Comparison of ENCODE assay signal across 19 cellular contexts in genomic region chr7:26789481-26790175, GRCh38.
DNase-seq lines count a peak whose midpoint lies in the region; ATAC-seq and TF ChIP-seq lines count a peak whose summit lies in the region.
"Had no signal": no experiment of that assay in that cellular context is flagged by ENCODE, and none has a peak within 500 bp of the region (broad histone marks: within the 10 kb centered on the region; RNA-seq: fewer than 3 reads in every experiment).

No MANE protein-coding gene starts in this region.

- H3K27me3 ChIP-seq in H7 (ENCODE audit: control insufficient read depth, insufficient read depth, low read length) = no peaks in the 10 kb centered on the region
- no peaks in the 10 kb centered on the region for H3K27me3 ChIP-seq in aorta (ENCODE audit: control insufficient read depth in 1 of 2, insufficient read depth in 2 of 2, low read length in 1 of 2)
- H3K27me3 ChIP-seq: BLaER1, Peyer's patch had no signal

- no peaks in the 10 kb centered on the region for H3K4me1 ChIP-seq in aorta (ENCODE audit: control insufficient read depth in 1 of 2, insufficient read depth in 2 of 2, low read length in 2 of 2)
- H3K4me1 ChIP-seq: BLaER1, Peyer's patch had no signal

- H3K36me3 ChIP-seq in H7 (replicated peaks; ENCODE audit: control insufficient read depth, insufficient read depth, low read length) (no peaks in the 10 kb centered on the region), aorta (ENCODE audit: control insufficient read depth in 1 of 2, insufficient read depth in 2 of 2, low read length in 1 of 2) (no peaks in the 10 kb centered on the region)
- H3K36me3 ChIP-seq: BLaER1, Peyer's patch had no signal

- peak; percentile 10 for DNase-seq in NCI-H2227 (lab: John Stamatoyannopoulos, UW; ENCODE audit: unreplicated experiment)
- no peak for DNase-seq in NCI-H2227 treated with DMSO at 0.1 percent for 48 hours (lab: John Stamatoyannopoulos, UW)
- peak; percentile 94 for DNase-seq in NCI-H1417 treated with DMSO at 0.1 percent for 48 hours (lab: John Stamatoyannopoulos, UW)
- peak; percentile 98 for DNase-seq in NCI-H446 treated with DMSO at 0.1 percent for 48 hours (lab: John Stamatoyannopoulos, UW)
- peak; percentile 10 for DNase-seq in fibroblast of mammary gland (ENCODE audit: low read depth)
- no peak for DNase-seq in H7
- no peak for DNase-seq in aorta
- DNase-seq in NCI-H2196 treated with DMSO at 0.1 percent for 48 hours (lab: John Stamatoyannopoulos, UW; ENCODE audit: unreplicated experiment) = no peak
- DNase-seq: 8988T; CD8-positive, alpha-beta T cell; DMS79 treated with DMSO at 0.1 percent for 48 hours; GM23248; KG1; NCI-H774; Peyer's patch had no signal

- no peak for TF ChIP-seq CTCF in fibroblast of mammary gland (conservative IDR thresholded peaks at IDR 0.05; ENCODE audit: control insufficient read depth, insufficient read depth, low read depth, low read length)

- WGBS in aorta, 2 donors = 84 to 96% methylated on average over 5 of the region's 5 CpGs

- no peaks in the 10 kb centered on the region for H3K9me3 ChIP-seq in aorta (ENCODE audit: control insufficient read depth, low read length)
- H3K9me3 ChIP-seq: BLaER1, Peyer's patch had no signal

- intact Hi-C loops in aorta (cut with DNase I) = no loop called here

- H3K27ac ChIP-seq in aorta (ENCODE audit: low read depth in 1 of 2, low read length in 2 of 2) = no peak overlapping the region
- H3K27ac ChIP-seq: BLaER1, GM23248, Peyer's patch had no signal

- ATAC-seq in aorta (ENCODE audit: low FRiP score) = no peak
- ATAC-seq: CD8-positive, alpha-beta T cell; GM12878; Right ventricle myocardium inferior; SK-N-SH treated with all-trans-retinoic acid at 6 μM for 48 hours had no signal

- H3K4me3 ChIP-seq in fibroblast of mammary gland (ENCODE audit: control insufficient read depth, low read depth, low read length) (no peak overlapping the region), H7 (ENCODE audit: insufficient read depth, low read depth, low read length) (no peak overlapping the region), aorta (ENCODE audit: low read length in 2 of 2) (no peak overlapping the region)
- H3K4me3 ChIP-seq: BLaER1, GM12878, GM23248, Peyer's patch had no signal

Comparison
In these comparisons a context has a peak if more than half of its experiments do, and no peak if none do; other contexts are left out.
1. DNase-seq: peak in NCI-H2227 (single experiment), NCI-H1417 treated with DMSO at 0.1 percent for 48 hours (single experiment), NCI-H446 treated with DMSO at 0.1 percent for 48 hours (single experiment) and fibroblast of mammary gland (single experiment); none in NCI-H2227 treated with DMSO at 0.1 percent for 48 hours (single experiment), H7 (single experiment), aorta (0 of 2) and NCI-H2196 treated with DMSO at 0.1 percent for 48 hours (single experiment).